In the genomic region with DNA sequence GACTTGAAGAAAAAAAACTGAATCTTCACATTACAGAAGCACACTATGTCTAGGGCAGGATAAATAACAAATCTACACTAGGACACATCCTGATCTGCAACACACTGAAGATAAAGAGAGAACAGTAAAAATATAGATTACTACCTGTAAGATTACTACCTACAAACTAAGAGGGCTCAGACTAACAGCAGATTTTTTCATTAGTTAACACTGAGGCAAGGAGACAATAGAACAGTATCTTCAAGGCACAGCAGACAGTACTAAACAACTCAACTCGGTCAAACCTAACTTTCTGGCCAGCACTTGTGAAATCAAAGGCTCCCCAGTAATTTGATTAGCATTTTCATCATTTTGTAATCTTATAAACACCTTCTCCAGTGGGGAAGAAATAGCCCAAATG, we compare ENCODE assay signal across 19 cellular contexts. TPM values are rescaled to one million over a fixed set of nuclear protein-coding genes. Genes with fewer than 3 reads are reported as not detected.
DNase-seq lines count a peak whose midpoint lies in the region; ATAC-seq, FAIRE-seq and TF ChIP-seq lines count a peak whose summit lies in the region.
"Had no signal": no experiment of that assay in that cellular context is flagged by ENCODE, and none has a peak within 500 bp of the region (broad histone marks: within the 10 kb centered on the region; RNA-seq: fewer than 3 reads in every experiment).

No MANE protein-coding gene starts in this region.

- H4K91ac ChIP-seq in IMR-90 (ENCODE audit: insufficient read depth, low read depth, low read length) = no peak overlapping the region

- peak overlapping the region; percentile 52 for H2BK5ac ChIP-seq in IMR-90 (ENCODE audit: low read depth, low read length, poor library complexity, severe bottlenecking)

- H3K79me2 ChIP-seq in astrocyte (ENCODE audit: insufficient read depth, low read length) = peaks cover 26% of the 10 kb centered on the region

- no peak overlapping the region for H3K9ac ChIP-seq in IMR-90 (ENCODE audit: low read depth, low read length)
- no peak overlapping the region for H3K9ac ChIP-seq in astrocyte (ENCODE audit: low read length)
- H3K9ac ChIP-seq: BLaER1 had no signal

- no peak overlapping the region for H2BK120ac ChIP-seq in IMR-90 (ENCODE audit: low read depth, low read length)

- no peak for TF ChIP-seq RAD21 in IMR-90 (IDR thresholded peaks at IDR 0.05; ENCODE audit: low read length)

- CTCF ChIA-PET in IMR-90 (lab: Yijun Ruan, JAX) = no interaction called here

- no peak overlapping the region for H3K56ac ChIP-seq in IMR-90 (ENCODE audit: extremely low read depth, insufficient read depth, low read length)

- peaks cover 12% of the 10 kb centered on the region; the same call in 1 of the 2 replicates for H4K20me1 ChIP-seq in IMR-90 (ENCODE audit: insufficient read depth, low read length)
- peaks cover 4% of the 10 kb centered on the region for H4K20me1 ChIP-seq in astrocyte (ENCODE audit: insufficient read depth, low read length)

- no peak overlapping the region for H3K23ac ChIP-seq in IMR-90 (ENCODE audit: low read depth, low read length)

- H3K4me2 ChIP-seq in IMR-90 (ENCODE audit: low read depth, low read length) (no peak overlapping the region), astrocyte (ENCODE audit: low read length) (no peak overlapping the region)
- H3K4me2 ChIP-seq: BLaER1 had no signal

- TF ChIP-seq POLR2A in IMR-90 (IDR thresholded peaks at IDR 0.05; ENCODE audit: low read depth, low read length) = no peak

- no peak overlapping the region for H3K4me3 ChIP-seq in IMR-90 (ENCODE audit: insufficient read depth, low read depth, low read length)
- no peak overlapping the region for H3K4me3 ChIP-seq in astrocyte (ENCODE audit: insufficient read depth, low read depth, low read length)
- H3K4me3 ChIP-seq: BLaER1 had no signal

- H3K27me3 Mint-ChIP-seq in stimulated activated naive CD8-positive, alpha-beta T cell treated with anti-CD3 and anti-CD28 coated beads, Interleukin-15, Interleukin-2, amounts not matched to agents 100 ng/mL and 50 ng/mL, for 24 hours = no peaks in the 10 kb centered on the region
- H3K27me3 Mint-ChIP-seq in astrocyte (ENCODE audit: low read depth, unreplicated experiment) = no peaks in the 10 kb centered on the region

- peaks cover 10% of the 10 kb centered on the region for H3K36me3 ChIP-seq in IMR-90 (ENCODE audit: control insufficient read depth, insufficient read depth, low read length)
- peaks cover 19% of the 10 kb centered on the region for H3K36me3 ChIP-seq in astrocyte (ENCODE audit: insufficient read depth, low read length)

- DNase-seq in stimulated activated naive CD8-positive, alpha-beta T cell treated with anti-CD3 and anti-CD28 coated beads, Interleukin-15, Interleukin-2, amounts not matched to agents 100 U/mL and 50 U/mL, for 24 hours = no peak
- DNase-seq in IMR-90 (no peak), astrocyte (ENCODE audit: low read depth) (no peak), SIG-M5 treated with dmso at 0.1 percent for 504 hours (lab: John Stamatoyannopoulos, UW; ENCODE audit: unreplicated experiment) (no peak), iPS-NIHi11 (ENCODE audit: low spot score) (no peak)
- DNase-seq: NCI-H1048, NCI-H1417, NCI-H1694, NCI-H2029 treated with DMSO at 0.1 percent for 48 hours, NCI-H446 treated with DMSO at 0.1 percent for 48 hours, NCI-H526 treated with DMSO at 0.1 percent for 48 hours, SHP77 had no signal

- no peak overlapping the region for H3K4ac ChIP-seq in IMR-90 (ENCODE audit: low read depth, low read length)

- H3K27me3 ChIP-seq in IMR-90 (ENCODE audit: control insufficient read depth, insufficient read depth, low read length) = no peaks in the 10 kb centered on the region
- no peaks in the 10 kb centered on the region for H3K27me3 ChIP-seq in astrocyte (ENCODE audit: insufficient read depth, low read length)
- H3K27me3 ChIP-seq: BLaER1 had no signal

- H3K9me3 Mint-ChIP-seq in stimulated activated naive CD8-positive, alpha-beta T cell treated with anti-CD3 and anti-CD28 coated beads, Interleukin-15, Interleukin-2, amounts not matched to agents 100 ng/mL and 50 ng/mL, for 24 hours = no peaks in the 10 kb centered on the region
- H3K9me3 Mint-ChIP-seq in astrocyte (ENCODE audit: unreplicated experiment) = peaks cover 3% of the 10 kb centered on the region

- H2BK20ac ChIP-seq in IMR-90 (ENCODE audit: low read depth, low read length) = no peak overlapping the region

- peaks cover 99% of the 10 kb centered on the region for H3K36me3 Mint-ChIP-seq in stimulated activated naive CD8-positive, alpha-beta T cell treated with anti-CD3 and anti-CD28 coated beads, Interleukin-15, Interleukin-2, amounts not matched to agents 100 ng/mL and 50 ng/mL, for 24 hours (ENCODE audit: low read depth)
- H3K36me3 Mint-ChIP-seq in astrocyte (ENCODE audit: low read depth, unreplicated experiment) = peaks cover 21% of the 10 kb centered on the region

- H3K27ac ChIP-seq in IMR-90 (ENCODE audit: insufficient read depth, low read length) (no peak overlapping the region), astrocyte (ENCODE audit: low read depth, low read length) (no peak overlapping the region)
- H3K27ac ChIP-seq: BLaER1, RWPE1 had no signal

- no peak overlapping the region for H2AK5ac ChIP-seq in IMR-90 (ENCODE audit: low read depth, low read length)

- POLR2A ChIA-PET in IMR-90 (lab: Charles Lee; ENCODE audit: unreplicated experiment) = no interaction called here

- peaks cover 22 to 58% of the 10 kb centered on the region in 2 experiments for H3K79me1 ChIP-seq in IMR-90 (ENCODE audit: low read depth in 1 of 2, low read length in 2 of 2)

- no peak overlapping the region; the same call in 1 of the 2 replicates for H3K18ac ChIP-seq in IMR-90 (ENCODE audit: low read depth, low read length)

- ATAC-seq in stimulated activated naive CD8-positive, alpha-beta T cell treated with anti-CD3 and anti-CD28 coated beads, Interleukin-15, Interleukin-2, amounts not matched to agents 100 U/mL and 50 U/mL, for 24 hours = no peak
- ATAC-seq in IMR-90 (ENCODE audit: low read depth) (no peak), GM18909 (IDR thresholded peaks at IDR 0.05; ENCODE audit: poor library complexity, unreplicated experiment) (no peak)
- ATAC-seq: HCT116 had no signal

- no peak overlapping the region for H3K14ac ChIP-seq in IMR-90 (replicated peaks; ENCODE audit: low read depth, low read length)

- H3K27ac Mint-ChIP-seq in stimulated activated naive CD8-positive, alpha-beta T cell treated with anti-CD3 and anti-CD28 coated beads, Interleukin-15, Interleukin-2, amounts not matched to agents 100 ng/mL and 50 ng/mL, for 24 hours = peak overlapping the region; percentile 12
- H3K27ac Mint-ChIP-seq in astrocyte (ENCODE audit: unreplicated experiment) = no peak overlapping the region

- intact Hi-C loops in IMR-90 (cut with micrococcal nuclease) = no loop called here

- peaks cover 8% of the 10 kb centered on the region for H3K9me1 ChIP-seq in IMR-90 (ENCODE audit: insufficient read depth, low read length)

- peaks cover 5% of the 10 kb centered on the region for H3K4me1 Mint-ChIP-seq in stimulated activated naive CD8-positive, alpha-beta T cell treated with anti-CD3 and anti-CD28 coated beads, Interleukin-15, Interleukin-2, amounts not matched to agents 100 ng/mL and 50 ng/mL, for 24 hours (ENCODE audit: low read depth)
- H3K4me1 Mint-ChIP-seq in astrocyte (ENCODE audit: low read depth, unreplicated experiment) = peaks cover 19% of the 10 kb centered on the region

- TF ChIP-seq CTCF in IMR-90 (conservative IDR thresholded peaks at IDR 0.05; ENCODE audit: low read depth, low read length) = no peak
- no peak for TF ChIP-seq CTCF in astrocyte (IDR thresholded peaks at IDR 0.05; ENCODE audit: insufficient read depth, low read depth, low read length)

- H4K8ac ChIP-seq in IMR-90 (ENCODE audit: low read depth in 2 of 2, low read length in 2 of 2) = no peak overlapping the region

- no CpG with 5 or more reads among the region's 1 CpG for WGBS in IMR-90 (ENCODE audit: extremely low coverage in 2 of 2, insufficient read length in 1 of 2), 2 experiments

- no TSS peak for BruUV-seq in IMR-90 (replicated peaks; lab: Mats Ljungman, UMichigan)

- H3K4me1 ChIP-seq in IMR-90 (ENCODE audit: control insufficient read depth, insufficient read depth, low read length) (peaks cover 18% of the 10 kb centered on the region), astrocyte (ENCODE audit: insufficient read depth, low read length) (peaks cover 24% of the 10 kb centered on the region)
- H3K4me1 ChIP-seq: BLaER1 had no signal

- H3K9me3 ChIP-seq in IMR-90 (ENCODE audit: control insufficient read depth, insufficient read depth, low read length) = no peaks in the 10 kb centered on the region
- H3K9me3 ChIP-seq in astrocyte (ENCODE audit: insufficient read depth, low read depth, low read length) = no peaks in the 10 kb centered on the region
- H3K9me3 ChIP-seq: BLaER1 had no signal

- FAIRE-seq in astrocyte (lab: Jason Lieb, UNC) = no peak
- FAIRE-seq: A204.1, H1 had no signal

- dilution Hi-C loops in IMR-90 (cut with HindIII; ENCODE audit: low sequenced_read_pairs, unreplicated experiment) = no loop called here

- H2AFZ ChIP-seq in IMR-90 (replicated peaks; ENCODE audit: low read length, poor library complexity) = no peak overlapping the region
- H2AFZ ChIP-seq in astrocyte (ENCODE audit: low read depth, low read length) = no peak overlapping the region

- no peak overlapping the region for H2AK9ac ChIP-seq in IMR-90 (replicated peaks; ENCODE audit: low read depth, low read length, poor library complexity)

- H2BK15ac ChIP-seq in IMR-90 (ENCODE audit: low read depth, low read length) = no peak overlapping the region

- in situ Hi-C loops in IMR-90 (cut with MboI; ENCODE audit: low sequenced_read_pairs) = no loop called here

- no peak overlapping the region for H3K4me3 Mint-ChIP-seq in stimulated activated naive CD8-positive, alpha-beta T cell treated with anti-CD3 and anti-CD28 coated beads, Interleukin-15, Interleukin-2, amounts not matched to agents 100 ng/mL and 50 ng/mL, for 24 hours
- peak overlapping the region; percentile 51 for H3K4me3 Mint-ChIP-seq in astrocyte (ENCODE audit: unreplicated experiment)

- H4K5ac ChIP-seq in IMR-90 (ENCODE audit: low read depth, low read length) = no peak overlapping the region

TF ChIP-seq in IMR-90, 13 proteins besides CTCF, POLR2A, EP300 and RAD21:
- TF ChIP-seq BHLHE40 (IDR thresholded peaks at IDR 0.05; ENCODE audit: low read depth, low read length) (no peak), NFE2L2 (IDR thresholded peaks at IDR 0.05; ENCODE audit: low read depth, low read length) (no peak)

RNA-seq across cellular contexts. Expression of a gene that starts 46.5 kb away (rescaled TPM):
- 43.9 and 53.3 TPM in 2 replicates for total RNA-seq in IMR-90 (2012; rRNA removed)
- polyA plus RNA-seq in IMR-90 (2012; rRNA removed) = 14.5 and 16.2 TPM in 2 replicates
- polyA plus RNA-seq in IMR-90 (2012; cell fraction: cytosol; rRNA removed) = 3.5 and 6.1 TPM in 2 replicates
- 5.7 and 23.7 TPM in 2 replicates for polyA plus RNA-seq in IMR-90 (2012; cell fraction: nucleus; rRNA removed; ENCODE audit: low replicate concordance)
- 31.8 and 35.1 TPM in 2 replicates for total RNA-seq in astrocyte
